ENCODE assay signal across 1 cellular context in the genomic region with DNA sequence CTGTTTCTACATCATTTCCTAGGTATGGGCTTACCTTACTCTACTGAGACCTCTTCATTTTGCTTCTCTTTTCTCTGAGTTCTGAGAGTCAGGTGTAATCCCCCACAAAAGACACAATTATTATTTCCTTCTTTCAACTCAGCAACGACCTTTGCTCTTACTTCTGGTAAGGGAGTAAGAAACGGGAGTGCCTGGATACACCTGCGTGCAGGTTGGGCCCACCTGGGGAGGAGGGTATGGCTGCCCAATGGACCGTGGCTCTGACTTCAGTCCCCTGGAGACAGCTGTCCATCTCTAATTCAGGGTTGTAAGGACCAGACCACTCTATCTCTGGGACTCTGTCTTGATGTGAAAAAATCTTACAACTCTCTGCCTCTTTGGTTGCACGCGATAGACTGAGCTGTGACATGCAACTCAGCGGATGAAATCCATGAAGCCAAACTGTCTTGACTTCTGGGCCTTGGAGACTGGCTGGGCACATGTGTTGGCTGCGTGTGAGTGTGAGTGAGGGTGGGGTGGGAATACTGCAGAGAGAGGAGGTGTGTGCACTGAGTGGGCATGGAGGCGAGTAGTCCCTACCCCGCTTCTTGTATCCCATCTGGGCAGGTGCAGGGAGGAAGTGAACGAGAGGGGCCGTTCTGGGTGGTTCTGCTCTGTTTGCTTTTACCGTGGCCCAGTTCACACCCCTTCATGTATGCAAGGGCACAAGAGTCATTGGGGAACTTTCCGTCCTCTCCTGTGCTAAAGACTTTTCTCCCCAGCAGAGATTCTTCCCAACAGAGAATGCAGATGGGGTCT.
TF ChIP-seq lines count a peak whose summit lies in the region.

No MANE protein-coding gene starts in this region.

TF ChIP-seq in GM23338, 12 proteins besides CTCF, POLR2A, EP300 and RAD21:
- TF ChIP-seq REST (IDR thresholded peaks at IDR 0.05; ENCODE audit: unreplicated experiment) (no peak), JUNB (IDR thresholded peaks at IDR 0.05; ENCODE audit: unreplicated experiment) (no peak), POLR2AphosphoS5 (IDR thresholded peaks at IDR 0.05; ENCODE audit: low read depth) (no peak), EZH2phosphoT487 (IDR thresholded peaks at IDR 0.05; ENCODE audit: unreplicated experiment) (no peak), NANOG (IDR thresholded peaks at IDR 0.05; ENCODE audit: borderline replicate concordance) (no peak), CREB1 (CRISPR knock-in tag; IDR thresholded peaks at IDR 0.05; ENCODE audit: low read depth) (no peak), STAT1 (IDR thresholded peaks at IDR 0.05; ENCODE audit: unreplicated experiment) (no peak), ZNF114 (CRISPR knock-in tag; IDR thresholded peaks at IDR 0.05) (no peak), EZH2 (IDR thresholded peaks at IDR 0.05; ENCODE audit: low read depth, unreplicated experiment) (no peak), ZNF331 (CRISPR knock-in tag; IDR thresholded peaks at IDR 0.05; ENCODE audit: low read depth) (no peak), ETS1 (IDR thresholded peaks at IDR 0.05) (no peak)
- TF ChIP-seq, protein P1, sequence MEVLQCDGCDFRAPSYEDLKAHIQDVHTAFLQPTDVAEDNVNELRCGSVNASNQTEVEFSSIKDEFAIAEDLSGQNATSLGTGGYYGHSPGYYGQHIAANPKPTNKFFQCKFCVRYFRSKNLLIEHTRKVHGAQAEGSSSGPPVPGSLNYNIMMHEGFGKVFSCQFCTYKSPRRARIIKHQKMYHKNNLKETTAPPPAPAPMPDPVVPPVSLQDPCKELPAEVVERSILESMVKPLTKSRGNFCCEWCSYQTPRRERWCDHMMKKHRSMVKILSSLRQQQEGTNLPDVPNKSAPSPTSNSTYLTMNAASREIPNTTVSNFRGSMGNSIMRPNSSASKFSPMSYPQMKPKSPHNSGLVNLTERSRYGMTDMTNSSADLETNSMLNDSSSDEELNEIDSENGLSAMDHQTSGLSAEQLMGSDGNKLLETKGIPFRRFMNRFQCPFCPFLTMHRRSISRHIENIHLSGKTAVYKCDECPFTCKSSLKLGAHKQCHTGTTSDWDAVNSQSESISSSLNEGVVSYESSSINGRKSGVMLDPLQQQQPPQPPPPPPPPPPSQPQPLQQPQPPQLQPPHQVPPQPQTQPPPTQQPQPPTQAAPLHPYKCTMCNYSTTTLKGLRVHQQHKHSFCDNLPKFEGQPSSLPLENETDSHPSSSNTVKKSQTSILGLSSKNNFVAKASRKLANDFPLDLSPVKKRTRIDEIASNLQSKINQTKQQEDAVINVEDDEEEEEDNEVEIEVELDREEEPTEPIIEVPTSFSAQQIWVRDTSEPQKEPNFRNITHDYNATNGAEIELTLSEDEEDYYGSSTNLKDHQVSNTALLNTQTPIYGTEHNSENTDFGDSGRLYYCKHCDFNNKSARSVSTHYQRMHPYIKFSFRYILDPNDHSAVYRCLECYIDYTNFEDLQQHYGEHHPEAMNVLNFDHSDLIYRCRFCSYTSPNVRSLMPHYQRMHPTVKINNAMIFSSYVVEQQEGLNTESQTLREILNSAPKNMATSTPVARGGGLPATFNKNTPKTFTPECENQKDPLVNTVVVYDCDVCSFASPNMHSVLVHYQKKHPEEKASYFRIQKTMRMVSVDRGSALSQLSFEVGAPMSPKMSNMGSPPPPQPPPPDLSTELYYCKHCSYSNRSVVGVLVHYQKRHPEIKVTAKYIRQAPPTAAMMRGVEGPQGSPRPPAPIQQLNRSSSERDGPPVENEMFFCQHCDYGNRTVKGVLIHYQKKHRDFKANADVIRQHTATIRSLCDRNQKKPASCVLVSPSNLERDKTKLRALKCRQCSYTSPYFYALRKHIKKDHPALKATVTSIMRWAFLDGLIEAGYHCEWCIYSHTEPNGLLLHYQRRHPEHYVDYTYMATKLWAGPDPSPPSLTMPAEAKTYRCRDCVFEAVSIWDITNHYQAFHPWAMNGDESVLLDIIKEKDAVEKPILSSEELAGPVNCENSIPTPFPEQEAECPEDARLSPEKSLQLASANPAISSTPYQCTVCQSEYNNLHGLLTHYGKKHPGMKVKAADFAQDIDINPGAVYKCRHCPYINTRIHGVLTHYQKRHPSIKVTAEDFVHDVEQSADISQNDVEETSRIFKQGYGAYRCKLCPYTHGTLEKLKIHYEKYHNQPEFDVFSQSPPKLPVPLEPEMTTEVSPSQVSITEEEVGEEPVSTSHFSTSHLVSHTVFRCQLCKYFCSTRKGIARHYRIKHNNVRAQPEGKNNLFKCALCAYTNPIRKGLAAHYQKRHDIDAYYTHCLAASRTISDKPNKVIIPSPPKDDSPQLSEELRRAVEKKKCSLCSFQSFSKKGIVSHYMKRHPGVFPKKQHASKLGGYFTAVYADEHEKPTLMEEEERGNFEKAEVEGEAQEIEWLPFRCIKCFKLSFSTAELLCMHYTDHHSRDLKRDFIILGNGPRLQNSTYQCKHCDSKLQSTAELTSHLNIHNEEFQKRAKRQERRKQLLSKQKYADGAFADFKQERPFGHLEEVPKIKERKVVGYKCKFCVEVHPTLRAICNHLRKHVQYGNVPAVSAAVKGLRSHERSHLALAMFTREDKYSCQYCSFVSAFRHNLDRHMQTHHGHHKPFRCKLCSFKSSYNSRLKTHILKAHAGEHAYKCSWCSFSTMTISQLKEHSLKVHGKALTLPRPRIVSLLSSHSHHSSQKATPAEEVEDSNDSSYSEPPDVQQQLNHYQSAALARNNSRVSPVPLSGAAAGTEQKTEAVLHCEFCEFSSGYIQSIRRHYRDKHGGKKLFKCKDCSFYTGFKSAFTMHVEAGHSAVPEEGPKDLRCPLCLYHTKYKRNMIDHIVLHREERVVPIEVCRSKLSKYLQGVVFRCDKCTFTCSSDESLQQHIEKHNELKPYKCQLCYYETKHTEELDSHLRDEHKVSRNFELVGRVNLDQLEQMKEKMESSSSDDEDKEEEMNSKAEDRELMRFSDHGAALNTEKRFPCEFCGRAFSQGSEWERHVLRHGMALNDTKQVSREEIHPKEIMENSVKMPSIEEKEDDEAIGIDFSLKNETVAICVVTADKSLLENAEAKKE (CRISPR knock-in tag; IDR thresholded peaks at IDR 0.05) = no peak
